ENCODE assay signal across 9 cellular contexts in genomic region chr5:31232273-31232888, GRCh38. TPM values are rescaled to one million over a fixed set of nuclear protein-coding genes. Genes with fewer than 3 reads are reported as not detected.
DNase-seq lines count a peak whose midpoint lies in the region; ATAC-seq and TF ChIP-seq lines count a peak whose summit lies in the region.
"Had no signal": no experiment of that assay in that cellular context is flagged by ENCODE, and none has a peak within 500 bp of the region (broad histone marks: within the 10 kb centered on the region; RNA-seq: fewer than 3 reads in every experiment).

No MANE protein-coding gene starts in this region.

- H3K27ac ChIP-seq in mammary epithelial cell (ENCODE audit: insufficient read depth, low read depth, low read length): no peak overlapping the region

- DNase-seq in COLO829 (ENCODE audit: low spot score): peak; percentile 36
- DNase-seq in NCI-H510A treated with DMSO at 0.1 percent for 48 hours (lab: John Stamatoyannopoulos, UW): peak; percentile 79
- peak; percentile 24 for DNase-seq in mammary epithelial cell
- DNase-seq in left kidney (ENCODE audit: low read depth, low spot score): peak; percentile 76
- no peak for DNase-seq in activated CD8-positive, alpha-beta memory T cell treated with anti-CD3 and anti-CD28 coated beads for 24 hours
- DNase-seq in DMS79 treated with DMSO at 0.1 percent for 48 hours (lab: John Stamatoyannopoulos, UW): no peak

- H3K4me3 ChIP-seq in mammary epithelial cell (replicated peaks in 1 of 3; ENCODE audit: insufficient read depth in 1 of 3, low read depth in 2 of 3, low read length in 3 of 3): no peak overlapping the region

- H3K36me3 ChIP-seq in mammary epithelial cell (ENCODE audit: insufficient read depth, low read length): no peaks in the 10 kb centered on the region

- peak; percentile 75 for ATAC-seq in GM19035 (IDR thresholded peaks at IDR 0.05; ENCODE audit: unreplicated experiment)
- ATAC-seq in HG03342 (IDR thresholded peaks at IDR 0.05; ENCODE audit: unreplicated experiment): peak; percentile 92

- intact Hi-C loops in mammary epithelial cell (cut with micrococcal nuclease): loop anchor here (2.0 to 10.0 kb wide), 2 partner anchors 182 to 832 kb away; no protein-coding TSS in a partner anchor

- peak; percentile 72 to 82 for TF ChIP-seq CTCF in mammary epithelial cell (conservative IDR thresholded peaks at IDR 0.05 in 1 of 2, IDR thresholded peaks at IDR 0.05 in 1 of 2; ENCODE audit: extremely low read depth in 1 of 2, insufficient read depth in 1 of 2, low read depth in 1 of 2, low read length in 2 of 2)

- no peaks in the 10 kb centered on the region for H3K9me3 ChIP-seq in mammary epithelial cell (replicated peaks; ENCODE audit: insufficient read depth, low read length)

- dilution Hi-C loops in mammary epithelial cell (cut with HindIII; ENCODE audit: low sequenced_read_pairs): no loop called here

- H4K20me1 ChIP-seq in mammary epithelial cell (ENCODE audit: insufficient read depth, low read length): no peaks in the 10 kb centered on the region

- no peak overlapping the region for H3K9ac ChIP-seq in mammary epithelial cell (ENCODE audit: insufficient read depth, low read length)

- 0% methylated on average over 4 of the region's 4 CpGs for WGBS in mammary epithelial cell (ENCODE audit: low coverage, missing lambda C conversion rate)

- CTCF ChIA-PET in mammary epithelial cell (lab: Charles Lee; ENCODE audit: low non-redundant PET): no interaction called here

- H3K4me1 ChIP-seq in mammary epithelial cell (ENCODE audit: insufficient read depth, low read length): no peaks in the 10 kb centered on the region

- H3K27me3 ChIP-seq in mammary epithelial cell (ENCODE audit: insufficient read depth, low read length): no peaks in the 10 kb centered on the region

- in situ Hi-C loops in mammary epithelial cell (cut with MboI; ENCODE audit: low sequenced_read_pairs in 2 of 2): no loop called here

- H3K4me2 ChIP-seq in mammary epithelial cell (ENCODE audit: insufficient read depth, low read depth, low read length): no peak overlapping the region

- no TSS peak for BruUV-seq in mammary epithelial cell (replicated peaks; lab: Mats Ljungman, UMichigan)

- H3K79me2 ChIP-seq in mammary epithelial cell (ENCODE audit: insufficient read depth, low read length): no peaks in the 10 kb centered on the region

- no peak overlapping the region for H2AFZ ChIP-seq in mammary epithelial cell (ENCODE audit: low read depth, low read length)

RNA-seq across cellular contexts. Expression of gene CDH6, which starts 38.9 kb away (rescaled TPM):
- not detected for total RNA-seq in mammary epithelial cell
- polyA plus RNA-seq in mammary epithelial cell: not detected
- 0.05 TPM for polyA minus RNA-seq in mammary epithelial cell
- total RNA-seq: T-helper 1 cell treated with Interleukin-12 subunit alpha and Interleukin-12 subunit beta and Interleukin-4 antibody, amounts not matched to agents 30 ng/mL and 1 ng/mL, for 36 hours had no signal

Comparison
In these comparisons a context has a peak if more than half of its experiments do, and no peak if none do; other contexts are left out.
1. DNase-seq: peak in COLO829 (single experiment), NCI-H510A treated with DMSO at 0.1 percent for 48 hours (single experiment), mammary epithelial cell (single experiment) and left kidney (single experiment); none in activated CD8-positive, alpha-beta memory T cell treated with anti-CD3 and anti-CD28 coated beads for 24 hours (single experiment) and DMS79 treated with DMSO at 0.1 percent for 48 hours (single experiment).